14 cellular contexts compared by ENCODE assay signal in the genomic region with DNA sequence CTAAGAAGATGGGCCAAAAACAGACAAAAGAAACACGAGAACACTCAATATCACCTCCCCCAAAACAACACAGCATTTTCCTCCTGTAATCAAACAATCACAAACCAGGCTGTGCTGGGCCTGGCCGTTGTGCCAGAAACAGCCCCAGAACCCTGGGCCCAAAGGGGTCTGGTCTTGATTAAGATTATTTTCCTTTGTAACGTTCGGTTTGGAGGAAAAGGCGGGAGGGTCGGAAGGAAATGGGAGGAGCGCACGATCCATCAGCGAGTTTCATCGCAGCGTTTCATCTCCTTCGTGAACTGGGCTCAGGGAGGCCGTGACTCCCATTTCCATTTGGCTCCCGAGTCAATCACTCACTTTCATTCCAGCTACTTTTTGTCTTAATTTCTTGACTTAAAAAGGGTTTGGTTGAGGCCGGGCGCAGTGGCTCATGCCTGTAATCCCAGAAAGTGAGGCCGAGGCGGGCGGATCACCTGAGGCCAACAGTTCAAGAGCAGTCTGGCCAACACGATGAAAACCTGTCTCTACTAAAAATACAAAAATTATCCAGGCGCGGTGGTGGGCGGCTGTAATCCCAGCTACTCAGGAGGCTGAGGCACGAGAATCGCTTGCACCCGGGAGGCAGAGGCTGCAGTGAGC.
A peak's percentile ranks its signal among the peaks of the same experiment; 100 is the strongest.
DNase-seq lines count a peak whose midpoint lies in the region; ATAC-seq and TF ChIP-seq lines count a peak whose summit lies in the region.
"Had no signal": no experiment of that assay in that cellular context is flagged by ENCODE, and none has a peak within 500 bp of the region (broad histone marks: within the 10 kb centered on the region; RNA-seq: fewer than 3 reads in every experiment).

No MANE protein-coding gene starts in this region.

- peaks cover 52% of the 10 kb centered on the region for H3K4me1 Mint-ChIP-seq in HFFc6 (ENCODE audit: low read depth)
- H3K4me1 Mint-ChIP-seq in activated T-helper 17 cell treated with anti-CD3 and anti-CD28 coated beads, Interleukin-2, amount 50 U/mL, for 72 hours, result no peaks in the 10 kb centered on the region

- peak overlapping the region; percentile 82 for H3K27ac Mint-ChIP-seq in HFFc6
- H3K27ac Mint-ChIP-seq in activated T-helper 17 cell treated with anti-CD3 and anti-CD28 coated beads, Interleukin-2, amount 50 U/mL, for 72 hours, result no peak overlapping the region

- no peaks in the 10 kb centered on the region for H3K9me3 ChIP-seq in esophagus squamous epithelium
- H3K9me3 ChIP-seq in lung (ENCODE audit: control insufficient read depth in 2 of 2, insufficient read depth in 1 of 2, low read length in 1 of 2), result no peaks in the 10 kb centered on the region
- H3K9me3 ChIP-seq in thymus (ENCODE audit: control insufficient read depth), result no peaks in the 10 kb centered on the region

- peaks cover 6% of the 10 kb centered on the region for H3K9me3 Mint-ChIP-seq in HFFc6
- H3K9me3 Mint-ChIP-seq in activated T-helper 17 cell treated with anti-CD3 and anti-CD28 coated beads, Interleukin-2, amount 50 U/mL, for 72 hours, result no peaks in the 10 kb centered on the region

- WGBS in esophagus squamous epithelium, 2 donors, result 67 to 87% methylated on average over 25 to 26 of the region's 26 CpGs
- WGBS in lung, 2 donors, result 72 to 73% methylated on average over 26 of the region's 26 CpGs
- 83% methylated on average over 26 of the region's 26 CpGs for WGBS in thymus

- H3K4me3 ChIP-seq in esophagus squamous epithelium (peak overlapping the region in 1 of 4 donors; percentile 23), lung (no peak overlapping the region), thymus (ENCODE audit: low read length) (no peak overlapping the region)

- peaks cover 8% of the 10 kb centered on the region for H3K27me3 Mint-ChIP-seq in HFFc6 (ENCODE audit: insufficient read depth)
- H3K27me3 Mint-ChIP-seq in activated T-helper 17 cell treated with anti-CD3 and anti-CD28 coated beads, Interleukin-2, amount 50 U/mL, for 72 hours, result peaks cover 29% of the 10 kb centered on the region

- TF ChIP-seq CTCF in HFFc6 (IDR thresholded peaks at IDR 0.05) (no peak), esophagus squamous epithelium (IDR thresholded peaks at IDR 0.05) (no peak), lung (IDR thresholded peaks at IDR 0.05; ENCODE audit: control extremely low read depth, extremely low read depth) (no peak)

- H3K4me3 Mint-ChIP-seq in HFFc6, result peak overlapping the region; percentile 77
- no peak overlapping the region for H3K4me3 Mint-ChIP-seq in activated T-helper 17 cell treated with anti-CD3 and anti-CD28 coated beads, Interleukin-2, amount 50 U/mL, for 72 hours

- H3K4me1 ChIP-seq in esophagus squamous epithelium (peaks cover 0 to 69% (median 16%) of the 10 kb centered on the region in 3 donors), lung (ENCODE audit: control insufficient read depth in 2 of 2, insufficient read depth in 2 of 2, low read length in 2 of 2) (peaks cover 7 to 11% of the 10 kb centered on the region in 2 donors), thymus (ENCODE audit: control insufficient read depth, insufficient read depth, low read length) (no peaks in the 10 kb centered on the region)

- no peak for ATAC-seq in lung (ENCODE audit: insufficient read depth, low FRiP score)
- ATAC-seq in HG02884 (IDR thresholded peaks at IDR 0.05; ENCODE audit: unreplicated experiment), result no peak
- ATAC-seq in activated T-helper 17 cell treated with anti-CD3 and anti-CD28 coated beads, Interleukin-2, amount 50 U/mL, for 72 hours (replicated peaks), result no peak
- no peak for ATAC-seq in HG02798 (IDR thresholded peaks at IDR 0.05; ENCODE audit: poor library complexity, unreplicated experiment)
- ATAC-seq: HCT116 had no signal

- no peaks in the 10 kb centered on the region for H3K27me3 ChIP-seq in esophagus squamous epithelium
- no peaks in the 10 kb centered on the region for H3K27me3 ChIP-seq in lung (ENCODE audit: control insufficient read depth, insufficient read depth)
- H3K27me3 ChIP-seq in thymus (ENCODE audit: control insufficient read depth, insufficient read depth), result no peaks in the 10 kb centered on the region

- peaks cover 0 to 9% (median 0%) of the 10 kb centered on the region in 3 donors for H3K36me3 ChIP-seq in esophagus squamous epithelium
- H3K36me3 ChIP-seq in lung (ENCODE audit: control insufficient read depth in 2 of 2, insufficient read depth in 2 of 2, low read length in 2 of 2), result no peaks in the 10 kb centered on the region
- no peaks in the 10 kb centered on the region for H3K36me3 ChIP-seq in thymus (ENCODE audit: control insufficient read depth, insufficient read depth)

- H3K27ac ChIP-seq in esophagus squamous epithelium, result peak overlapping the region; percentile 45 to 80 (median 76)
- H3K27ac ChIP-seq in lung (ENCODE audit: low read depth in 1 of 2, low read length in 1 of 2), result peak overlapping the region; percentile 2 to 64
- peak overlapping the region; percentile 73 for H3K27ac ChIP-seq in thymus (ENCODE audit: low read depth)

- intact Hi-C loops in esophagus squamous epithelium (cut with DNase I), result no loop called here

- no peak for TF ChIP-seq POLR2A in esophagus squamous epithelium (IDR thresholded peaks at IDR 0.05)

- H3K36me3 Mint-ChIP-seq in HFFc6 (ENCODE audit: low read depth), result peaks cover 70% of the 10 kb centered on the region
- H3K36me3 Mint-ChIP-seq in activated T-helper 17 cell treated with anti-CD3 and anti-CD28 coated beads, Interleukin-2, amount 50 U/mL, for 72 hours (ENCODE audit: low read depth), result no peaks in the 10 kb centered on the region

- DNase-seq in HFFc6, result no peak
- DNase-seq in esophagus squamous epithelium (lab: John Stamatoyannopoulos, UW), result no peak
- no peak for DNase-seq in lung (ENCODE audit: low spot score)
- DNase-seq in activated CD4-positive, alpha-beta T cell treated with anti-CD3 and anti-CD28 coated beads for 48 hours, result no peak
- DNase-seq: activated CD4-positive, alpha-beta T cell treated with anti-CD3 and anti-CD28 coated beads for 1 hour; activated T-cell treated with anti-CD3 and anti-CD28 coated beads, Interleukin-2, amount 50 U/mL, for 48 hours; NCI-H1092 treated with DMSO at 0.1 percent for 48 hours; NCI-H345; OCI-M1 had no signal
